In genomic region chr16:89197633-89198416, GRCh38 we compare ENCODE assay signal across 20 cellular contexts. TPM values are rescaled to one million over a fixed set of nuclear protein-coding genes. Genes with fewer than 3 reads are reported as not detected.
"Had no signal": no experiment of that assay in that cellular context is flagged by ENCODE, and none has a peak within 500 bp of the region (broad histone marks: within the 10 kb centered on the region; RNA-seq: fewer than 3 reads in every experiment).

No MANE protein-coding gene starts in this region.

- H3K36me3 Mint-ChIP-seq: activated naive CD8-positive, alpha-beta T cell treated with anti-CD3 and anti-CD28 coated beads, Interleukin-2, amount 10 ng/mL, durations not matched to agents 7 days and 5 days; memory B cell had no signal

- DNase-seq: activated CD4-positive, alpha-beta T cell treated with anti-CD3 and anti-CD28 coated beads for 1 hour; activated CD4-positive, alpha-beta T cell treated with anti-CD3 and anti-CD28 coated beads, Interleukin-2, amount 50 U/mL, for 48 hours; activated CD8-positive, alpha-beta memory T cell treated with anti-CD3 and anti-CD28 coated beads, Interleukin-2, amount 10 ng/mL, durations not matched to agents 7 days and 5 days; activated gamma-delta T cell; activated naive CD8-positive, alpha-beta T cell treated with anti-CD3 and anti-CD28 coated beads, Interleukin-2, amount 10 ng/mL, durations not matched to agents 7 days and 5 days; activated T-cell treated with anti-CD3 and anti-CD28 coated beads, Interleukin-2, amount 50 U/mL, for 4 hours; anterior cingulate cortex; esophagus squamous epithelium; foreskin fibroblast; glutamatergic neuron; stimulated activated CD4-positive, alpha-beta T cell treated with anti-CD3 and anti-CD28 coated beads, Interleukin-4, amount 100 ng/mL, for 1 hour; stimulated activated CD8-positive, alpha-beta memory T cell treated with anti-CD3 and anti-CD28 coated beads, Interleukin-4, amount 100 ng/mL, for 48 hours; T-helper 9 cell had no signal

- H3K27ac ChIP-seq: breast epithelium, esophagus squamous epithelium, pancreas, thoracic aorta had no signal

- H3K4me3 ChIP-seq: breast epithelium, esophagus squamous epithelium, pancreas, thoracic aorta had no signal

- H3K36me3 ChIP-seq: breast epithelium, esophagus squamous epithelium, pancreas, thoracic aorta had no signal

- H3K27me3 ChIP-seq: pancreas had no signal

- H3K4me3 Mint-ChIP-seq: activated CD8-positive, alpha-beta memory T cell treated with anti-CD3 and anti-CD28 coated beads, Interleukin-2, amount 10 ng/mL, durations not matched to agents 7 days and 5 days; activated naive CD8-positive, alpha-beta T cell treated with anti-CD3 and anti-CD28 coated beads, Interleukin-2, amount 10 ng/mL, durations not matched to agents 7 days and 5 days; activated T-cell treated with anti-CD3 and anti-CD28 coated beads, Interleukin-2, amount 50 U/mL, for 4 hours; memory B cell; stimulated activated naive CD8-positive, alpha-beta T cell treated with anti-CD3 and anti-CD28 coated beads, Interleukin-15, Interleukin-2, amounts not matched to agents 100 ng/mL and 50 ng/mL, for 24 hours had no signal

- H3K27ac Mint-ChIP-seq: activated CD8-positive, alpha-beta memory T cell treated with anti-CD3 and anti-CD28 coated beads, Interleukin-2, amount 10 ng/mL, durations not matched to agents 7 days and 5 days; activated naive CD8-positive, alpha-beta T cell treated with anti-CD3 and anti-CD28 coated beads, Interleukin-2, amount 10 ng/mL, durations not matched to agents 7 days and 5 days; memory B cell; stimulated activated naive CD8-positive, alpha-beta T cell treated with anti-CD3 and anti-CD28 coated beads, Interleukin-15, Interleukin-2, amounts not matched to agents 100 ng/mL and 50 ng/mL, for 24 hours had no signal

- H3K4me1 ChIP-seq: pancreas had no signal

- ATAC-seq: activated CD8-positive, alpha-beta memory T cell treated with anti-CD3 and anti-CD28 coated beads, Interleukin-2, amount 10 ng/mL, durations not matched to agents 7 days and 5 days; activated T-cell treated with anti-CD3 and anti-CD28 coated beads, Interleukin-2, amount 50 U/mL, for 4 hours; pancreas had no signal

- H3K9me3 Mint-ChIP-seq: activated naive CD8-positive, alpha-beta T cell treated with anti-CD3 and anti-CD28 coated beads, Interleukin-2, amount 10 ng/mL, durations not matched to agents 7 days and 5 days; memory B cell; stimulated activated naive CD8-positive, alpha-beta T cell treated with anti-CD3 and anti-CD28 coated beads, Interleukin-15, Interleukin-2, amounts not matched to agents 100 ng/mL and 50 ng/mL, for 24 hours had no signal

- H3K9me3 ChIP-seq: breast epithelium, esophagus squamous epithelium, pancreas, thoracic aorta had no signal

RNA-seq across cellular contexts. Expression of gene SLC22A31, which starts 2.5 kb away (rescaled TPM):
- total RNA-seq: activated CD8-positive, alpha-beta memory T cell treated with anti-CD3 and anti-CD28 coated beads, Interleukin-2, amount 10 ng/mL, durations not matched to agents 7 days and 5 days; breast epithelium; esophagus squamous epithelium had no signal
- polyA plus RNA-seq: neural cell had no signal

RNA-seq across cellular contexts. Expression of gene CDH15, which starts 26.3 kb away (rescaled TPM):
- total RNA-seq: activated CD8-positive, alpha-beta memory T cell treated with anti-CD3 and anti-CD28 coated beads, Interleukin-2, amount 10 ng/mL, durations not matched to agents 7 days and 5 days; activated naive CD8-positive, alpha-beta T cell treated with anti-CD3 and anti-CD28 coated beads, Interleukin-2, amount 10 ng/mL, durations not matched to agents 7 days and 5 days; activated T-cell treated with anti-CD3 and anti-CD28 coated beads, Interleukin-2, amount 50 U/mL, for 4 hours; breast epithelium; esophagus squamous epithelium; ureter had no signal
- polyA plus RNA-seq: neural cell had no signal
